1 cellular context compared by ENCODE assay signal in genomic region chr13:99312493-99312883, GRCh38.
A peak's percentile ranks its signal among the peaks of the same experiment; 100 is the strongest.
TF ChIP-seq lines count a peak whose summit lies in the region.

No MANE protein-coding gene starts in this region.

TF ChIP-seq in GM12878, 131 proteins besides CTCF, POLR2A, EP300 and RAD21 (continued from another document):
- TF ChIP-seq BCL11A (IDR thresholded peaks at IDR 0.05; ENCODE audit: low read depth, low read length), result peak; percentile 74; the same call in 1 of the 2 replicates
- TF ChIP-seq NKRF (conservative IDR thresholded peaks at IDR 0.05), result no peak
- no peak for TF ChIP-seq ZBTB11 (CRISPR knock-in tag; IDR thresholded peaks at IDR 0.05)
- no peak for TF ChIP-seq HDAC2 (IDR thresholded peaks at IDR 0.05)
- TF ChIP-seq MLLT1 (IDR thresholded peaks at IDR 0.05), result no peak
- TF ChIP-seq NBN (IDR thresholded peaks at IDR 0.05), result no peak
- peak; percentile 73; the same call in 1 of the 2 replicates for TF ChIP-seq TCF12 (IDR thresholded peaks at IDR 0.05; ENCODE audit: low read depth, low read length)
- peak; percentile 40; the same call in 1 of the 2 replicates for TF ChIP-seq RUNX3 (IDR thresholded peaks at IDR 0.05; ENCODE audit: low read length)
- peak; percentile 54; the same call in 1 of the 3 replicates for TF ChIP-seq POU2F2 (IDR thresholded peaks at IDR 0.05; ENCODE audit: borderline replicate concordance, low read depth, low read length)
- no peak for TF ChIP-seq BHLHE40 (IDR thresholded peaks at IDR 0.05; ENCODE audit: borderline replicate concordance in 1 of 2, low read depth in 2 of 2, low read length in 1 of 2)
- TF ChIP-seq SMC3 (IDR thresholded peaks at IDR 0.05; ENCODE audit: borderline replicate concordance, low read length), result no peak
- no peak for TF ChIP-seq ATF7 (IDR thresholded peaks at IDR 0.05; ENCODE audit: low read depth)
- TF ChIP-seq ELK1 (IDR thresholded peaks at IDR 0.05; ENCODE audit: low read depth, low read length), result no peak
- peak; percentile 48 for TF ChIP-seq BCL3 (IDR thresholded peaks at IDR 0.05; ENCODE audit: borderline replicate concordance, insufficient read depth, low read depth, low read length, poor library complexity, severe bottlenecking)
- no peak for TF ChIP-seq PKNOX1 (IDR thresholded peaks at IDR 0.05)
- TF ChIP-seq CREM (IDR thresholded peaks at IDR 0.05; ENCODE audit: low read depth), result peak; percentile 63; the same call in 1 of the 2 replicates
- TF ChIP-seq IRF4 (IDR thresholded peaks at IDR 0.05; ENCODE audit: low read depth, low read length), result peak; percentile 29; the same call in 1 of the 2 replicates
- peak; percentile 94 for TF ChIP-seq TCF3 (IDR thresholded peaks at IDR 0.05; ENCODE audit: borderline replicate concordance, insufficient read depth, low read depth, low read length)
- TF ChIP-seq PML (IDR thresholded peaks at IDR 0.05; ENCODE audit: low read length), result no peak
- peak; percentile 53; the same call in 1 of the 2 replicates for TF ChIP-seq NFIC (IDR thresholded peaks at IDR 0.05; ENCODE audit: low read depth, low read length)
- TF ChIP-seq ZBED1 (IDR thresholded peaks at IDR 0.05; ENCODE audit: borderline replicate concordance), result no peak; the same call in 1 of the 2 replicates
- TF ChIP-seq SUZ12 (IDR thresholded peaks at IDR 0.05; ENCODE audit: unreplicated experiment), result no peak
- TF ChIP-seq YY1 (IDR thresholded peaks at IDR 0.05; ENCODE audit: low read depth, low read length), result no peak
- peak; percentile 61; the same call in 1 of the 2 replicates for TF ChIP-seq FOXM1 (IDR thresholded peaks at IDR 0.05; ENCODE audit: low read depth, low read length)
- no peak for TF ChIP-seq CBX5 (IDR thresholded peaks at IDR 0.05; ENCODE audit: low read depth)
- TF ChIP-seq ZNF687 (IDR thresholded peaks at IDR 0.05), result no peak
- TF ChIP-seq EED (IDR thresholded peaks at IDR 0.05; ENCODE audit: low read depth), result peak; percentile 97
- peak; percentile 39; the same call in 1 of the 2 replicates for TF ChIP-seq POLR2AphosphoS5 (IDR thresholded peaks at IDR 0.05; ENCODE audit: low read length)
- peak in 1 of 2 experiments; percentile 41; a peak in 1 of 4 replicates for TF ChIP-seq ETV6 (conservative IDR thresholded peaks at IDR 0.05 in 1 of 2, IDR thresholded peaks at IDR 0.05 in 1 of 2; ENCODE audit: borderline replicate concordance in 1 of 2, low read depth in 1 of 2)
- TF ChIP-seq PAX5 (IDR thresholded peaks at IDR 0.05; ENCODE audit: borderline replicate concordance, low read depth, low read length), result peak; percentile 87
